In the genomic region with DNA sequence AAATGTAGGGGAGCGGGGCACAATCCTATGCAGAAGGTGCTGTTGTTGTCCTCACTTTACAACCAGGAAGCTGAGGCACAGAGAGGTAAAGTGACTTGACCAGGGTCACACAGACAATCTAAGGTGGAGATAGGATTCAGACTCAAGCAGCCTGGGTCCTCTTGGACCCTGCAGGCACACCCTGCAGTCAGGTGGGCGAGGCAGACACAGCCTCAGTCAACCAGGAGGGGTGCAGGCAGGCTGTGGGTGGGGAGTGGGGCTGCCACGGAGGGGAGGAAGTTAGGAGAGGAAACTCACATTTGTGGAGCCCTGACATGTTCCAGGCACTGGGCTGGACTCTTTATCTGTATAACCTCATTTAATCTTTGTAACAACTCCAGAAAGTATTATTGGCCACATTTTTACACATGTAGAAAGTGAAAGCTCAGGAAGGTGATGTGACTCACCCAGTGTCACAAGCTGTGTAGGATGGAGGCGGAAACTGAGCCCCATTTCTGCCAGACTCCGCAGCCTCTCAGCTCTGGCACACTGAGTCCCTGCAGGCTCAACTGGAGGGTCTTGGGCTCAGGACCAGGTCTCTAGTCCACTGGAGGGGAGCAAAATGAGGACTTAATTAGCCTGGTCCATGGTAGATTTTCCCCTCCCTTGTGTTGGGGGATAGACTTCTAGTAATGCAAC, we compare ENCODE assay signal across 1 cellular context.
TF ChIP-seq lines count a peak whose summit lies in the region.

No MANE protein-coding gene starts in this region.

TF ChIP-seq in HCT116, 20 proteins besides CTCF, POLR2A, EP300 and RAD21 (continued from another document):
- TF ChIP-seq SP1 (IDR thresholded peaks at IDR 0.05; ENCODE audit: low read depth), result no peak
- no peak for TF ChIP-seq YY1 (IDR thresholded peaks at IDR 0.05; ENCODE audit: extremely low read depth, insufficient replicate concordance, low read depth, low read length)
- no peak for TF ChIP-seq POLR2AphosphoS5 (IDR thresholded peaks at IDR 0.05; ENCODE audit: low read depth, low read length)
- TF ChIP-seq ZNF274 (IDR thresholded peaks at IDR 0.05; ENCODE audit: low read depth, low read length), result no peak
- TF ChIP-seq, protein P1, sequence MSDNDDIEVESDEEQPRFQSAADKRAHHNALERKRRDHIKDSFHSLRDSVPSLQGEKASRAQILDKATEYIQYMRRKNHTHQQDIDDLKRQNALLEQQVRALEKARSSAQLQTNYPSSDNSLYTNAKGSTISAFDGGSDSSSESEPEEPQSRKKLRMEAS (IDR thresholded peaks at IDR 0.05), result no peak
- TF ChIP-seq SIN3A (IDR thresholded peaks at IDR 0.05; ENCODE audit: low read depth), result no peak
